ENCODE assay signal across 24 cellular contexts in the genomic region with DNA sequence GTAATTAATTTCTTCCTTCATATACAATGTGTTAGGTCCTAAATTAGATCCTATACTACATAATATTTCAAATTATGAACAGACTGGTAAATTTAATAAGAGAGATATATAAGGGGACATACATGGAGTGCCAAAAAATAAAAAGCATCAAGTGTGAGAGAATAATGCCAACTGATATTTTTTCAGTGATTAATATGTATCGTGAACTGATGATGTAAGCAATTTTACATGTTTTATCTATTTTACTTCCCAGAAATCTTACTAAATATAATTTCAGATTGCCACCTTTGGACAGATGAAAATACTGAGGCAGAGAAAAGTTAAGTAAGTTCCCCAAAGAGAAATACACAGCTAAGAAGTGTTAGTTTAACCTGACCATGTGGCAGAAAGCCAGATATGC.
DNase-seq lines count a peak whose midpoint lies in the region; ATAC-seq, FAIRE-seq and TF ChIP-seq lines count a peak whose summit lies in the region.
"Had no signal": no experiment of that assay in that cellular context is flagged by ENCODE, and none has a peak within 500 bp of the region (broad histone marks: within the 10 kb centered on the region; RNA-seq: fewer than 3 reads in every experiment).

No MANE protein-coding gene starts in this region.

- TF ChIP-seq CTCF in HepG2 (CRISPR knock-in tag; IDR thresholded peaks at IDR 0.05) (no peak), right lobe of liver (IDR thresholded peaks at IDR 0.05) (no peak), mesothelial cell of epicardium (IDR thresholded peaks at IDR 0.05; ENCODE audit: unreplicated experiment) (no peak)
- no peak for TF ChIP-seq CTCF in CD8-positive, alpha-beta T cell (IDR thresholded peaks at IDR 0.05)

- FAIRE-seq in HepG2 (lab: Jason Lieb, UNC): no peak
- FAIRE-seq in GM19239 (lab: Jason Lieb, UNC): no peak
- FAIRE-seq: GM12878, GM12892, GM18507 had no signal

- H3K27ac Mint-ChIP-seq in mesothelial cell of epicardium: peak overlapping the region; percentile 6
- no peak overlapping the region for H3K27ac Mint-ChIP-seq in CD8-positive, alpha-beta T cell
- H3K27ac Mint-ChIP-seq: B cell; CD4-positive, alpha-beta T cell; CD8-positive, alpha-beta memory T cell had no signal

- 0% methylated on average over 1 of the region's 1 CpG for WGBS in HepG2 (ENCODE audit: low lambda C conversion rate)
- 48% methylated on average over 1 of the region's 1 CpG for WGBS in right lobe of liver (ENCODE audit: insufficient coverage, low coverage, low lambda C conversion rate, missing lambda C conversion rate)

- H3K27ac ChIP-seq in HepG2 (ENCODE audit: extremely low read length, insufficient read depth, low read length) (no peak overlapping the region), right lobe of liver (no peak overlapping the region), Karpas-422 (ENCODE audit: low read length) (no peak overlapping the region)
- no peak overlapping the region for H3K27ac ChIP-seq in CD8-positive, alpha-beta T cell (ENCODE audit: low read depth, low read length)
- H3K27ac ChIP-seq: 22Rv1; BLaER1 treated with 17β-estradiol and CSF1 and Interleukin-3, amounts not matched to agents 10 nM and 100 nM; C4-2B had no signal

- POLR2A ChIA-PET in HepG2 (lab: Yijun Ruan, JAX): no interaction called here
- POLR2A ChIA-PET in CD8-positive, alpha-beta T cell (lab: Charles Lee): no interaction called here

- TF ChIP-seq EP300 in HepG2 (IDR thresholded peaks at IDR 0.05; ENCODE audit: low read depth in 2 of 2, low read length in 2 of 2) (no peak), HepG2 (CRISPR knock-in tag; IDR thresholded peaks at IDR 0.05; ENCODE audit: borderline replicate concordance) (no peak)

- no peaks in the 10 kb centered on the region for H3K36me3 Mint-ChIP-seq in mesothelial cell of epicardium
- H3K36me3 Mint-ChIP-seq in CD8-positive, alpha-beta T cell: no peaks in the 10 kb centered on the region
- H3K36me3 Mint-ChIP-seq: CD8-positive, alpha-beta memory T cell had no signal

- H3K9me3 Mint-ChIP-seq in mesothelial cell of epicardium: peaks cover 20% of the 10 kb centered on the region
- peaks cover 2% of the 10 kb centered on the region for H3K9me3 Mint-ChIP-seq in CD8-positive, alpha-beta T cell

- H4K20me1 ChIP-seq in HepG2 (ENCODE audit: insufficient read depth, low read length) (no peaks in the 10 kb centered on the region), Karpas-422 (ENCODE audit: insufficient read depth, low read depth, low read length) (no peaks in the 10 kb centered on the region)
- H4K20me1 ChIP-seq: BLaER1 treated with 17β-estradiol and CSF1 and Interleukin-3, amounts not matched to agents 10 nM and 100 nM had no signal

- H3K27me3 ChIP-seq in HepG2 (ENCODE audit: control insufficient read depth in 1 of 2, insufficient read depth in 2 of 2, low read length in 2 of 2): no peaks in the 10 kb centered on the region
- H3K27me3 ChIP-seq in right lobe of liver: no peaks in the 10 kb centered on the region
- H3K27me3 ChIP-seq in Karpas-422 (ENCODE audit: low read length): no peaks in the 10 kb centered on the region
- no peaks in the 10 kb centered on the region for H3K27me3 ChIP-seq in CD8-positive, alpha-beta T cell (ENCODE audit: insufficient read depth, low read length)
- H3K27me3 ChIP-seq: BLaER1 treated with 17β-estradiol and CSF1 and Interleukin-3, amounts not matched to agents 10 nM and 100 nM had no signal

- no peaks in the 10 kb centered on the region for H3K36me3 ChIP-seq in HepG2 (replicated peaks in 1 of 2; ENCODE audit: control insufficient read depth in 1 of 2, insufficient read depth in 2 of 2, low read length in 2 of 2)
- H3K36me3 ChIP-seq in right lobe of liver: no peaks in the 10 kb centered on the region
- H3K36me3 ChIP-seq in Karpas-422 (ENCODE audit: insufficient read depth, low read length): no peaks in the 10 kb centered on the region
- no peaks in the 10 kb centered on the region for H3K36me3 ChIP-seq in CD8-positive, alpha-beta T cell (ENCODE audit: insufficient read depth, low read length)
- H3K36me3 ChIP-seq: BLaER1 treated with 17β-estradiol and CSF1 and Interleukin-3, amounts not matched to agents 10 nM and 100 nM had no signal

- H3K79me2 ChIP-seq in HepG2 (ENCODE audit: insufficient read depth, low read length): no peaks in the 10 kb centered on the region
- H3K79me2 ChIP-seq in Karpas-422 (ENCODE audit: low read length): no peaks in the 10 kb centered on the region

- CTCF ChIA-PET in HepG2 (lab: Yijun Ruan, JAX; ENCODE audit: low intra/inter-chr PET ratio, low total read pairs): no interaction called here
- CTCF ChIA-PET in CD8-positive, alpha-beta T cell (lab: Charles Lee): no interaction called here

- H3K27me3 Mint-ChIP-seq in mesothelial cell of epicardium (ENCODE audit: low read depth): no peaks in the 10 kb centered on the region
- no peaks in the 10 kb centered on the region for H3K27me3 Mint-ChIP-seq in CD8-positive, alpha-beta T cell (ENCODE audit: low read depth)
- H3K27me3 Mint-ChIP-seq: B cell; CD4-positive, alpha-beta T cell; CD8-positive, alpha-beta memory T cell had no signal

- H3K4me3 ChIP-seq in HepG2 (replicated peaks in 1 of 3; ENCODE audit: insufficient read depth in 1 of 3, low read depth in 2 of 3, low read length in 3 of 3): no peak overlapping the region
- H3K4me3 ChIP-seq in right lobe of liver: no peak overlapping the region
- H3K4me3 ChIP-seq in Karpas-422 (ENCODE audit: low read length): no peak overlapping the region
- no peak overlapping the region for H3K4me3 ChIP-seq in CD8-positive, alpha-beta T cell (ENCODE audit: low read depth, low read length)
- H3K4me3 ChIP-seq: BLaER1 treated with 17β-estradiol and CSF1 and Interleukin-3, amounts not matched to agents 10 nM and 100 nM; GM12878 had no signal

- H3K9ac ChIP-seq in HepG2 (ENCODE audit: insufficient read depth, low read depth, low read length): no peak overlapping the region
- no peak overlapping the region for H3K9ac ChIP-seq in Karpas-422 (ENCODE audit: low read length)
- H3K9ac ChIP-seq: BLaER1 treated with 17β-estradiol and CSF1 and Interleukin-3, amounts not matched to agents 10 nM and 100 nM had no signal

- ATAC-seq in HepG2 (no peak), right lobe of liver (no peak)
- ATAC-seq in CD8-positive, alpha-beta T cell: no peak
- ATAC-seq: GM12878 had no signal

- no peak for TF ChIP-seq RAD21 in HepG2 (CRISPR knock-in tag; IDR thresholded peaks at IDR 0.05)

- H3K9me2 ChIP-seq in Karpas-422 (replicated peaks; ENCODE audit: insufficient read depth, low read length): no peaks in the 10 kb centered on the region

- H3K9me3 ChIP-seq in HepG2 (ENCODE audit: low read length) (peaks cover 37% of the 10 kb centered on the region), right lobe of liver (no peaks in the 10 kb centered on the region), Karpas-422 (ENCODE audit: low read length) (no peaks in the 10 kb centered on the region; the same call in 1 of the 2 replicates)
- no peaks in the 10 kb centered on the region for H3K9me3 ChIP-seq in CD8-positive, alpha-beta T cell (ENCODE audit: low read length)
- H3K9me3 ChIP-seq: BLaER1 treated with 17β-estradiol and CSF1 and Interleukin-3, amounts not matched to agents 10 nM and 100 nM had no signal

- no peak for DNase-seq in HepG2 (ENCODE audit: low spot score)
- DNase-seq in right lobe of liver: no peak
- DNase-seq in Karpas-422: no peak
- no peak for DNase-seq in mesothelial cell of epicardium (ENCODE audit: low spot score in 2 of 2, unreplicated experiment in 2 of 2)
- no peak for DNase-seq in CD8-positive, alpha-beta T cell
- DNase-seq in GM19239 (ENCODE audit: insufficient read length, low spot score): no peak
- DNase-seq: AML-193; CD4-positive, alpha-beta T cell; CD8-positive, alpha-beta memory T cell; COR-L47; DMS 273 treated with DMSO at 0.1 percent for 48 hours; DMS153; DMS53; DMS79; DND-41; EL; GDM1 had no signal

- in situ Hi-C loops in HepG2 (cut with HindIII; ENCODE audit: extremely low pct_ligation_motif_present, low pct_unique_long_range_greater_than_20kb): no loop called here

- H3K4me1 ChIP-seq in HepG2 (ENCODE audit: insufficient read depth, low read length): no peaks in the 10 kb centered on the region
- no peaks in the 10 kb centered on the region for H3K4me1 ChIP-seq in right lobe of liver
- H3K4me1 ChIP-seq in Karpas-422 (ENCODE audit: low read length): no peaks in the 10 kb centered on the region
- H3K4me1 ChIP-seq in CD8-positive, alpha-beta T cell (ENCODE audit: insufficient read depth, low read length): no peaks in the 10 kb centered on the region
- H3K4me1 ChIP-seq: BLaER1 treated with 17β-estradiol and CSF1 and Interleukin-3, amounts not matched to agents 10 nM and 100 nM had no signal

- H2AFZ ChIP-seq in HepG2 (ENCODE audit: low read length): no peak overlapping the region
- H2AFZ ChIP-seq in Karpas-422 (ENCODE audit: low read length): peak overlapping the region; percentile 59; the same call in 1 of the 2 replicates

- peaks cover 12% of the 10 kb centered on the region for H3K4me1 Mint-ChIP-seq in mesothelial cell of epicardium
- H3K4me1 Mint-ChIP-seq in CD8-positive, alpha-beta T cell (ENCODE audit: low read depth): no peaks in the 10 kb centered on the region
- H3K4me1 Mint-ChIP-seq: B cell; CD8-positive, alpha-beta memory T cell had no signal

- H3K4me3 Mint-ChIP-seq in mesothelial cell of epicardium: no peak overlapping the region
- no peak overlapping the region for H3K4me3 Mint-ChIP-seq in CD8-positive, alpha-beta T cell
- H3K4me3 Mint-ChIP-seq: B cell; CD4-positive, alpha-beta T cell; CD8-positive, alpha-beta memory T cell had no signal

- H3K4me2 ChIP-seq in HepG2 (ENCODE audit: low read depth, low read length) (no peak overlapping the region), Karpas-422 (ENCODE audit: low read depth, low read length, poor library complexity, severe bottlenecking) (no peak overlapping the region)
- H3K4me2 ChIP-seq: BLaER1 treated with 17β-estradiol and CSF1 and Interleukin-3, amounts not matched to agents 10 nM and 100 nM had no signal

- no TSS peak for BruUV-seq in HepG2 (replicated peaks; lab: Mats Ljungman, UMichigan)

- intact Hi-C loops in HepG2 (cut with micrococcal nuclease; ENCODE audit: unreplicated experiment): no loop called here
- intact Hi-C loops in right lobe of liver (cut with DNase I): no loop called here
- intact Hi-C loops in CD8-positive, alpha-beta T cell (cut with DNase I, micrococcal nuclease): no loop called here

- TF ChIP-seq POLR2A in HepG2 (IDR thresholded peaks at IDR 0.05; ENCODE audit: insufficient read depth in 1 of 2, low read depth in 2 of 2, low read length in 2 of 2) (no peak), right lobe of liver (IDR thresholded peaks at IDR 0.05) (no peak)

TF ChIP-seq in HepG2, 621 proteins besides CTCF, POLR2A, EP300 and RAD21 (continues in another document):
- TF ChIP-seq MAFK (conservative IDR thresholded peaks at IDR 0.05 in 1 of 2, IDR thresholded peaks at IDR 0.05 in 1 of 2; ENCODE audit: low read length in 2 of 2): peak; percentile 69 to 91; a peak in 3 of 4 replicates
